ENCODE assay signal across 6 cellular contexts in genomic region chr7:97407106-97407505, GRCh38.
"Had no signal": no experiment of that assay in that cellular context is flagged by ENCODE, and none has a peak within 500 bp of the region (broad histone marks: within the 10 kb centered on the region; RNA-seq: fewer than 3 reads in every experiment).

No MANE protein-coding gene starts in this region.

- H3K4me2 ChIP-seq: KMS-11 had no signal

- H3K27ac ChIP-seq: HL-60, KMS-11 had no signal

- DNase-seq: IMR-90, KBM-7, KG1 had no signal

- H3K9ac ChIP-seq: KMS-11 had no signal

- FAIRE-seq: HTR-8/SVneo had no signal
